ENCODE assay signal across 1 cellular context in genomic region chr7:105636982-105637381, GRCh38.
TF ChIP-seq lines count a peak whose summit lies in the region.

No MANE protein-coding gene starts in this region.

TF ChIP-seq in WTC11, 78 proteins besides CTCF, POLR2A, EP300 and RAD21:
- TF ChIP-seq ZNF138 (CRISPR knock-in tag; conservative IDR thresholded peaks at IDR 0.05) (no peak), JUN (CRISPR knock-in tag; IDR thresholded peaks at IDR 0.05) (no peak), ZNF425 (CRISPR knock-in tag; conservative IDR thresholded peaks at IDR 0.05) (no peak), FOXP1 (CRISPR knock-in tag; IDR thresholded peaks at IDR 0.05; ENCODE audit: borderline replicate concordance) (no peak), RELA (CRISPR knock-in tag; IDR thresholded peaks at IDR 0.05; ENCODE audit: borderline replicate concordance) (no peak), NR2C2 (CRISPR knock-in tag; IDR thresholded peaks at IDR 0.05) (no peak), ELF4 (CRISPR knock-in tag; IDR thresholded peaks at IDR 0.05; ENCODE audit: low read depth) (no peak), NFYB (CRISPR knock-in tag; conservative IDR thresholded peaks at IDR 0.05; ENCODE audit: low read depth) (no peak), PRDM15 (CRISPR knock-in tag; IDR thresholded peaks at IDR 0.05) (no peak), CREB1 (CRISPR knock-in tag; IDR thresholded peaks at IDR 0.05) (no peak), TCF7 (CRISPR knock-in tag; IDR thresholded peaks at IDR 0.05; ENCODE audit: low read depth) (no peak), ZNF396 (CRISPR knock-in tag; IDR thresholded peaks at IDR 0.05; ENCODE audit: borderline replicate concordance) (no peak), EMX1 (CRISPR knock-in tag; IDR thresholded peaks at IDR 0.05) (no peak), IRF2 (CRISPR knock-in tag; IDR thresholded peaks at IDR 0.05; ENCODE audit: borderline replicate concordance, low read depth) (no peak), FOXJ3 (CRISPR knock-in tag; IDR thresholded peaks at IDR 0.05; ENCODE audit: borderline replicate concordance) (no peak), AFF4 (CRISPR knock-in tag; IDR thresholded peaks at IDR 0.05; ENCODE audit: borderline replicate concordance) (no peak), ZBTB21 (CRISPR knock-in tag; IDR thresholded peaks at IDR 0.05; ENCODE audit: borderline replicate concordance) (no peak)
